ENCODE assay signal across 16 cellular contexts in the genomic region with DNA sequence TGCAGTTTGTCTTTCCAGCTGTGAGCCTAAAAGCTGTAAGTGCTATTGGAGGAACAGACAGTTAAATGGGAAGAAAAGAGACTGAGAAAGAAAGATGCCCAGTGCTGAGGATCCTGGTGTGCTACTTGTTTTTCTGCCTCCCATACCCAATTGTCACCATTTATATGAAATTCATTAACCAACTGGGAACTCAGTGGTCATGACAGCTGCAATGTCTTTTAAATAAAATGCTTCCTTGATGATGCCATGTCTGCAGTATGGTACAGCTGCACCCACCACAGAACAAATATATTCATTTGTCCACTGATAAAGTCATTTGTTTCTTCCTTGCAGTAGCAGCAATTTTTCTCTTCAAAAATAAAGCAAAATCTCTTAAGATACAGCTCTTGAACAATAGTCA. TPM values are rescaled to one million over a fixed set of nuclear protein-coding genes. Genes with fewer than 3 reads are reported as not detected.
DNase-seq lines count a peak whose midpoint lies in the region; ATAC-seq, FAIRE-seq and TF ChIP-seq lines count a peak whose summit lies in the region.
"Had no signal": no experiment of that assay in that cellular context is flagged by ENCODE, and none has a peak within 500 bp of the region (broad histone marks: within the 10 kb centered on the region; RNA-seq: fewer than 3 reads in every experiment).

No MANE protein-coding gene starts in this region.

- H3K4ac ChIP-seq in mesenchymal stem cell (ENCODE audit: low read depth in 1 of 2, low read length in 2 of 2) = no peak overlapping the region

- no peak for TF ChIP-seq CTCF in PC-9 (conservative IDR thresholded peaks at IDR 0.05)
- TF ChIP-seq CTCF in osteoblast (IDR thresholded peaks at IDR 0.05; ENCODE audit: extremely low read depth, low read depth, low read length) = no peak

- POLR2A ChIA-PET in PC-9 (lab: Charles Lee; ENCODE audit: unreplicated experiment) = no interaction called here

- H3K4me1 ChIP-seq in PC-9 (replicated peaks; ENCODE audit: insufficient read depth) (no peaks in the 10 kb centered on the region), mesenchymal stem cell (ENCODE audit: control insufficient read depth, insufficient read depth, low read depth, low read length) (no peaks in the 10 kb centered on the region), osteoblast (ENCODE audit: insufficient read depth, low read length) (no peaks in the 10 kb centered on the region)
- H3K4me1 ChIP-seq: BLaER1, Caco-2 had no signal

- H3F3A ChIP-seq in PC-9 (ENCODE audit: insufficient read depth, low read depth) = no peaks in the 10 kb centered on the region

- H3K27me3 ChIP-seq in PC-9 (ENCODE audit: insufficient read depth, low read depth) = no peaks in the 10 kb centered on the region
- H3K27me3 ChIP-seq in mesenchymal stem cell (ENCODE audit: control insufficient read depth in 1 of 2, insufficient read depth in 1 of 2, low read length in 2 of 2) = no peaks in the 10 kb centered on the region
- peaks cover 4% of the 10 kb centered on the region for H3K27me3 ChIP-seq in osteoblast (ENCODE audit: insufficient read depth, low read length)
- H3K27me3 ChIP-seq: BLaER1 had no signal

- H2BK5ac ChIP-seq in mesenchymal stem cell (ENCODE audit: low read depth, low read length, poor library complexity, severe bottlenecking) = no peak overlapping the region

- H3K9me2 ChIP-seq in PC-9 (ENCODE audit: insufficient read depth) = no peaks in the 10 kb centered on the region

- no TSS peak for BruUV-seq in PC-9 (replicated peaks; lab: Mats Ljungman, UMichigan)

- H3K9me3 ChIP-seq in PC-9 (ENCODE audit: insufficient read depth, low read depth) = no peaks in the 10 kb centered on the region
- no peaks in the 10 kb centered on the region for H3K9me3 ChIP-seq in mesenchymal stem cell (ENCODE audit: control insufficient read depth, low read length)
- no peaks in the 10 kb centered on the region for H3K9me3 ChIP-seq in osteoblast (ENCODE audit: low read depth, low read length)
- H3K9me3 ChIP-seq: Caco-2 had no signal

- intact Hi-C loops in PC-9 (cut with micrococcal nuclease; ENCODE audit: unreplicated experiment) (no loop called here), head of caudate nucleus (cut with DNase I) (no loop called here)

- H3K79me1 ChIP-seq in mesenchymal stem cell (replicated peaks; ENCODE audit: low read length, poor library complexity, severe bottlenecking) = no peaks in the 10 kb centered on the region

- H3K18ac ChIP-seq in mesenchymal stem cell (ENCODE audit: low read depth in 1 of 2, low read length in 2 of 2) = no peak overlapping the region

- H2AK5ac ChIP-seq in mesenchymal stem cell (ENCODE audit: low read length, severe bottlenecking) = no peak overlapping the region

- H2AFZ ChIP-seq in PC-9 = peak overlapping the region; percentile 59; the same call in 1 of the 2 replicates
- H2AFZ ChIP-seq in mesenchymal stem cell (ENCODE audit: low read depth, low read length) = no peak overlapping the region
- peak overlapping the region; percentile 10 for H2AFZ ChIP-seq in osteoblast (ENCODE audit: low read length)
- H2AFZ ChIP-seq: GM23248 had no signal

- no peak overlapping the region for H4K91ac ChIP-seq in mesenchymal stem cell (ENCODE audit: low read length)

- TF ChIP-seq POLR2A in H54 (IDR thresholded peaks at IDR 0.05; ENCODE audit: low read depth, low read length) = no peak

- H3K4me3 Mint-ChIP-seq in activated T-helper 17 cell treated with anti-CD3 and anti-CD28 coated beads, Interleukin-2, amount 50 U/mL, for 72 hours = no peak overlapping the region
- H3K4me3 Mint-ChIP-seq: CD8-positive, alpha-beta memory T cell had no signal

- H4K8ac ChIP-seq in mesenchymal stem cell (ENCODE audit: low read length) = no peak overlapping the region

- no peak overlapping the region for H3K4me3 ChIP-seq in PC-9
- no peak overlapping the region for H3K4me3 ChIP-seq in mesenchymal stem cell (ENCODE audit: insufficient read depth in 1 of 2, low read depth in 1 of 2, low read length in 2 of 2)
- H3K4me3 ChIP-seq in osteoblast (ENCODE audit: insufficient read depth, low read length) = no peak overlapping the region
- H3K4me3 ChIP-seq: BLaER1, GM23248 had no signal

- CTCF ChIA-PET in PC-9 (lab: Charles Lee) = no interaction called here

- H3K9me3 Mint-ChIP-seq in activated T-helper 17 cell treated with anti-CD3 and anti-CD28 coated beads, Interleukin-2, amount 50 U/mL, for 72 hours = no peaks in the 10 kb centered on the region

- no peak overlapping the region for H3K27ac ChIP-seq in PC-9
- peak overlapping the region; percentile 22 for H3K27ac ChIP-seq in mesenchymal stem cell (ENCODE audit: low read length, poor library complexity, severe bottlenecking)
- no peak overlapping the region for H3K27ac ChIP-seq in osteoblast (ENCODE audit: low read depth, low read length)
- H3K27ac ChIP-seq: BLaER1, GM23248 had no signal

- no peak overlapping the region for H2BK120ac ChIP-seq in mesenchymal stem cell (ENCODE audit: low read depth, low read length)

- H3K14ac ChIP-seq in mesenchymal stem cell (ENCODE audit: low read length in 2 of 2) = no peak overlapping the region

- no peaks in the 10 kb centered on the region for H3K4me1 Mint-ChIP-seq in activated T-helper 17 cell treated with anti-CD3 and anti-CD28 coated beads, Interleukin-2, amount 50 U/mL, for 72 hours
- H3K4me1 Mint-ChIP-seq: CD8-positive, alpha-beta memory T cell had no signal

- H4K20me1 ChIP-seq in PC-9 (ENCODE audit: insufficient read depth) (no peaks in the 10 kb centered on the region), osteoblast (ENCODE audit: insufficient read depth, low read length) (no peaks in the 10 kb centered on the region)
- H4K20me1 ChIP-seq: BLaER1 had no signal

- H3K36me3 ChIP-seq in PC-9 (ENCODE audit: low read depth) (no peaks in the 10 kb centered on the region), mesenchymal stem cell (ENCODE audit: control insufficient read depth in 1 of 2, insufficient read depth in 2 of 2, low read depth in 1 of 2, low read length in 2 of 2) (no peaks in the 10 kb centered on the region), osteoblast (ENCODE audit: insufficient read depth, low read length) (no peaks in the 10 kb centered on the region)
- H3K36me3 ChIP-seq: BLaER1 had no signal

- H3K4me2 ChIP-seq in PC-9 (no peak overlapping the region), mesenchymal stem cell (ENCODE audit: low read length, poor library complexity, severe bottlenecking) (no peak overlapping the region), osteoblast (ENCODE audit: insufficient read depth, low read length) (no peak overlapping the region)
- H3K4me2 ChIP-seq: BLaER1 had no signal

- H3K23ac ChIP-seq in mesenchymal stem cell (ENCODE audit: low read length in 2 of 2) = no peak overlapping the region

- no peak for ATAC-seq in HG02884 (IDR thresholded peaks at IDR 0.05; ENCODE audit: unreplicated experiment)
- no peak for ATAC-seq in activated T-helper 17 cell treated with anti-CD3 and anti-CD28 coated beads, Interleukin-2, amount 50 U/mL, for 72 hours (replicated peaks)
- ATAC-seq: HepG2 had no signal

- peak; percentile 27 for FAIRE-seq in H54 (lab: Jason Lieb, UNC)
- FAIRE-seq: GM12891, HepG2 had no signal

- H3K79me2 ChIP-seq in PC-9 (ENCODE audit: low read depth) (no peaks in the 10 kb centered on the region), osteoblast (ENCODE audit: insufficient read depth, low read length) (no peaks in the 10 kb centered on the region)

- no peak overlapping the region for H3K9ac ChIP-seq in mesenchymal stem cell (ENCODE audit: low read length)
- H3K9ac ChIP-seq: BLaER1, GM23248 had no signal

- no peak overlapping the region for H2BK12ac ChIP-seq in mesenchymal stem cell (ENCODE audit: low read length in 2 of 2)

- peaks cover 8% of the 10 kb centered on the region for H3K27me3 Mint-ChIP-seq in activated T-helper 17 cell treated with anti-CD3 and anti-CD28 coated beads, Interleukin-2, amount 50 U/mL, for 72 hours

- no peak for DNase-seq in H54 (ENCODE audit: insufficient read length, low spot score)
- no peak for DNase-seq in PC-9
- no peak for DNase-seq in mesenchymal stem cell
- no peak for DNase-seq in osteoblast (ENCODE audit: insufficient read length, low spot score, missing footprints)
- DNase-seq in head of caudate nucleus = no peak
- DNase-seq: 8988T; AML-193; Caco-2; CD8-positive, alpha-beta memory T cell; GM23248; H7 had no signal

- H3K36me3 Mint-ChIP-seq in activated T-helper 17 cell treated with anti-CD3 and anti-CD28 coated beads, Interleukin-2, amount 50 U/mL, for 72 hours (ENCODE audit: low read depth) = no peaks in the 10 kb centered on the region
- H3K36me3 Mint-ChIP-seq: CD8-positive, alpha-beta memory T cell had no signal

- H2BK15ac ChIP-seq in mesenchymal stem cell (ENCODE audit: low read depth, poor library complexity, severe bottlenecking) = no peak overlapping the region

- H3K27ac Mint-ChIP-seq in activated T-helper 17 cell treated with anti-CD3 and anti-CD28 coated beads, Interleukin-2, amount 50 U/mL, for 72 hours = no peak overlapping the region
- H3K27ac Mint-ChIP-seq: CD8-positive, alpha-beta memory T cell had no signal

RNA-seq across cellular contexts. Expression of a gene that starts 15.6 kb away (rescaled TPM):
- 16.1 and 18.5 TPM in 2 replicates for total RNA-seq in PC-9 (2021)
- polyA plus RNA-seq in mesenchymal stem cell (2013, experiment 1 of 2) = 0.66 TPM
- 0.66 TPM for polyA plus RNA-seq in mesenchymal stem cell (2013, experiment 2 of 2)
- total RNA-seq in osteoblast = 7.7 and 8.0 TPM in 2 replicates
- total RNA-seq in activated T-helper 17 cell treated with anti-CD3 and anti-CD28 coated beads, Interleukin-2, amount 50 U/mL, for 72 hours = 1 to 10 TPM; 5.6 to 6.1 TPM
